ENCODE assay signal across 14 cellular contexts in genomic region chr15:78618064-78618463, GRCh38. TPM values are rescaled to one million over a fixed set of nuclear protein-coding genes. Genes with fewer than 3 reads are reported as not detected.
"Had no signal": no experiment of that assay in that cellular context is flagged by ENCODE, and none has a peak within 500 bp of the region (broad histone marks: within the 10 kb centered on the region; RNA-seq: fewer than 3 reads in every experiment).

No MANE protein-coding gene starts in this region.

- H3K36me3 ChIP-seq: brain microvascular endothelial cell, esophagus squamous epithelium, left ventricle myocardium inferior, tibial nerve had no signal

- H3K4me3 ChIP-seq: coronary artery, esophagus squamous epithelium, left ventricle myocardium inferior, tibial nerve had no signal

- H3K27ac ChIP-seq: brain microvascular endothelial cell, coronary artery, esophagus squamous epithelium, left ventricle myocardium inferior, tibial nerve had no signal

- H3K4me1 Mint-ChIP-seq: central memory CD8-positive, alpha-beta T cell; memory B cell had no signal

- H3K9me3 Mint-ChIP-seq: activated CD4-positive, alpha-beta T cell treated with anti-CD3 and anti-CD28 coated beads, Interleukin-2, amount 10 ng/mL, durations not matched to agents 7 days and 5 days; central memory CD8-positive, alpha-beta T cell; memory B cell; natural killer cell treated with Interleukin-12 subunit alpha and Interleukin-12 subunit beta and Interleukin-15 and Interleukin-18, amount 100 ng/mL, for 72 hours; stimulated activated effector memory CD8-positive, alpha-beta T cell treated with anti-CD3 and anti-CD28 coated beads, Interleukin-12 subunit alpha, Interleukin-12 subunit beta, amount 100 ng/mL, for 72 hours had no signal

- H3K4me3 Mint-ChIP-seq: activated CD4-positive, alpha-beta T cell treated with anti-CD3 and anti-CD28 coated beads, Interleukin-2, amount 10 ng/mL, durations not matched to agents 7 days and 5 days; central memory CD8-positive, alpha-beta T cell; memory B cell; natural killer cell treated with Interleukin-12 subunit alpha and Interleukin-12 subunit beta and Interleukin-15 and Interleukin-18, amount 100 ng/mL, for 72 hours; stimulated activated effector memory CD8-positive, alpha-beta T cell treated with anti-CD3 and anti-CD28 coated beads, Interleukin-12 subunit alpha, Interleukin-12 subunit beta, amount 100 ng/mL, for 72 hours had no signal

- H3K27ac Mint-ChIP-seq: activated CD4-positive, alpha-beta T cell treated with anti-CD3 and anti-CD28 coated beads, Interleukin-2, amount 10 ng/mL, durations not matched to agents 7 days and 5 days; memory B cell; natural killer cell treated with Interleukin-12 subunit alpha and Interleukin-12 subunit beta and Interleukin-15 and Interleukin-18, amount 100 ng/mL, for 72 hours; stimulated activated effector memory CD8-positive, alpha-beta T cell treated with anti-CD3 and anti-CD28 coated beads, Interleukin-12 subunit alpha, Interleukin-12 subunit beta, amount 100 ng/mL, for 72 hours had no signal

- H3K9me3 ChIP-seq: esophagus squamous epithelium, left ventricle myocardium inferior, tibial nerve had no signal

- H3K36me3 Mint-ChIP-seq: memory B cell; natural killer cell treated with Interleukin-12 subunit alpha and Interleukin-12 subunit beta and Interleukin-15 and Interleukin-18, amount 100 ng/mL, for 72 hours; stimulated activated effector memory CD8-positive, alpha-beta T cell treated with anti-CD3 and anti-CD28 coated beads, Interleukin-12 subunit alpha, Interleukin-12 subunit beta, amount 100 ng/mL, for 72 hours had no signal

RNA-seq across cellular contexts. Expression of gene CHRNA3, which starts 2.7 kb away (rescaled TPM):
- total RNA-seq: activated CD4-positive, alpha-beta T cell treated with anti-CD3 and anti-CD28 coated beads, Interleukin-2, amount 10 ng/mL, durations not matched to agents 7 days and 5 days; activated CD8-positive, alpha-beta memory T cell treated with anti-CD3 and anti-CD28 coated beads for 36 hours; fibroblast of villous mesenchyme; kidney; natural killer cell treated with Interleukin-12 subunit alpha and Interleukin-12 subunit beta and Interleukin-15 and Interleukin-18, amount 100 ng/mL, for 72 hours; T-helper 2 cell treated with Interferon-gamma antibody and Interleukin-4, amounts not matched to agents 100 ng/mL and 5 ng/mL, for 36 hours; tibial nerve had no signal

RNA-seq across cellular contexts. Expression of gene CHRNB4, which starts 22.9 kb away (rescaled TPM):
- total RNA-seq: activated CD4-positive, alpha-beta T cell treated with anti-CD3 and anti-CD28 coated beads, Interleukin-2, amount 10 ng/mL, durations not matched to agents 7 days and 5 days; activated CD8-positive, alpha-beta memory T cell treated with anti-CD3 and anti-CD28 coated beads for 36 hours; fibroblast of villous mesenchyme; left ventricle myocardium inferior; natural killer cell treated with Interleukin-12 subunit alpha and Interleukin-12 subunit beta and Interleukin-15 and Interleukin-18, amount 100 ng/mL, for 72 hours; T-helper 2 cell treated with Interferon-gamma antibody and Interleukin-4, amounts not matched to agents 100 ng/mL and 5 ng/mL, for 36 hours; tibial nerve had no signal
